Comparison of ENCODE assay signal across 1 cellular context in the genomic region with DNA sequence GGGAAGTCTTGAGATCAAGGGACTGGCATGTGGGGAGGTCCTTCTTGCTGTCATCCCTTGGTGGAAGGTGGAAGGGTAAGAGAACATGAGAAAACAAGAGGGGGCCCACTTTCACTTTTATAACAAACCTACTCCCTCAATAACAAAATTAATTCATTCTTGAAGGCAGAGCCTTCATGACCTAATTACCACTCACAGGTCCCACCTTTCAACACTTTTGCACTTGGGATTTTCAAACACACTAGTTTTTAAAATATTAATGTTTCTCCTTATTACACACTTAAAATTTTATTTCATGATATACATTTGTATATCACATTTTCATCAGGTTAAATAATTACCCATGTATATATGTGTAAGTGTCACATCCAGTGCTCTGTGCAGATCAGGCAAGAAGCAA.
TF ChIP-seq lines count a peak whose summit lies in the region.

No MANE protein-coding gene starts in this region.

TF ChIP-seq in SK-N-SH, 30 proteins besides CTCF, POLR2A, EP300 and RAD21 (continued from another document):
- no peak for TF ChIP-seq ZBTB33 (IDR thresholded peaks at IDR 0.05; ENCODE audit: borderline replicate concordance, low read depth)
- TF ChIP-seq GABPA (IDR thresholded peaks at IDR 0.05; ENCODE audit: low read depth), result no peak
- no peak for TF ChIP-seq FOSL2 (IDR thresholded peaks at IDR 0.05; ENCODE audit: borderline replicate concordance, low read depth)
- no peak for TF ChIP-seq RFX5 (IDR thresholded peaks at IDR 0.05; ENCODE audit: low read length)
TF ChIP-seq in SK-N-SH: peak in this region for 0.
